In the genomic region with DNA sequence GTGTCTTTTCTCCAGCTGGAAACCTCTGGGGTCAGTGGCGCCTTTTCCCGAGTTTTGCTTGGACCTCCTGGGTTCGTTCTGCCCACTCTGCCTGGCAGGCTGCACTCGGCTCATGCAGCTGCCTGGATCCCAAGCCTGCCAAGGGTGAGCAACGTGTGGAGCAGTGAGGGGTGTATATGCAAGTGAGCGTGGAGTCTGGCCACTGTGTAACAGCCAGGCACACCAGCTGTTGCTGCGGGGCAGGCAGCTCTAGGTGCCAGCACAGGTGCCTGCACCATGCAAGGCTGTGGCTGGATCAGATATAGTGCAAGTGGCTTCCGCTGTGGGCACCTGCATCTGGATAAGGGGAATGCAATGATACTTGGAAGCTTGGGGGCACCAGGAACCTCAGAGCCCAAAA, we compare ENCODE assay signal across 27 cellular contexts.
"Had no signal": no experiment of that assay in that cellular context is flagged by ENCODE, and none has a peak within 500 bp of the region (broad histone marks: within the 10 kb centered on the region; RNA-seq: fewer than 3 reads in every experiment).

No MANE protein-coding gene starts in this region.

- H3K27ac ChIP-seq: left lung, lower lobe of right lung, neural progenitor cell, ovary, right atrium auricular region, right lobe of liver, skin epidermis, suprapubic skin, thoracic aorta, tibial artery, upper lobe of right lung had no signal

- H3K4me1 ChIP-seq: left lung, lower lobe of right lung, neural progenitor cell, right atrium auricular region, right lobe of liver, suprapubic skin, tibial artery, upper lobe of right lung had no signal

- H3K4me2 ChIP-seq: neural progenitor cell had no signal

- H3K9me3 ChIP-seq: lower lobe of right lung, ovary, right atrium auricular region, right lobe of liver, suprapubic skin, thoracic aorta, upper lobe of right lung had no signal

- H3K27ac Mint-ChIP-seq: mesothelial cell of epicardium; natural killer cell; nephron progenitor cell; neural progenitor cell; progenitor cell of endocrine pancreas; stimulated activated naive CD8-positive, alpha-beta T cell treated with anti-CD3 and anti-CD28 coated beads, Interleukin-15, Interleukin-2, amounts not matched to agents 100 ng/mL and 50 ng/mL, for 24 hours had no signal

- DNase-seq: head of caudate nucleus; hippocampal formation; left colon; lower lobe of right lung; mammary epithelial cell; mesenchymal stem cell; natural killer cell; nephron progenitor cell; ovary; right lobe of liver; stimulated activated CD4-positive, alpha-beta T cell treated with anti-CD3 and anti-CD28 coated beads, Interleukin-12 subunit alpha, Interleukin-12 subunit beta, amount 100 ng/mL, for 4 hours; stimulated activated CD4-positive, alpha-beta T cell treated with anti-CD3 and anti-CD28 coated beads, Interleukin-15, amount 100 ng/mL, for 24 hours; stimulated activated CD4-positive, alpha-beta T cell treated with anti-CD3 and anti-CD28 coated beads, Interleukin-2, amount 100 ng/mL, for 24 hours; stimulated activated CD4-positive, alpha-beta T cell treated with anti-CD3 and anti-CD28 coated beads, Interleukin-4, amount 100 ng/mL, for 1 hour; stimulated activated naive CD4-positive, alpha-beta T cell; tibial artery; trophoblast cell; upper lobe of right lung had no signal

- H3K4me3 ChIP-seq: left lung, lower lobe of right lung, neural progenitor cell, ovary, right atrium auricular region, right lobe of liver, skin epidermis, suprapubic skin, thoracic aorta, tibial artery, upper lobe of right lung had no signal

- H2AFZ ChIP-seq: neural progenitor cell had no signal

- H3K4me1 Mint-ChIP-seq: natural killer cell, nephron progenitor cell had no signal

- H3K9ac ChIP-seq: neural progenitor cell had no signal

- H3K36me3 ChIP-seq: left lung, lower lobe of right lung, neural progenitor cell, ovary, right atrium auricular region, right lobe of liver, suprapubic skin, thoracic aorta, tibial artery, upper lobe of right lung had no signal

- ATAC-seq: left colon, left lung, natural killer cell had no signal

- H3K4me3 Mint-ChIP-seq: mesothelial cell of epicardium; natural killer cell; nephron progenitor cell; neural progenitor cell; stimulated activated naive CD8-positive, alpha-beta T cell treated with anti-CD3 and anti-CD28 coated beads, Interleukin-15, Interleukin-2, amounts not matched to agents 100 ng/mL and 50 ng/mL, for 24 hours had no signal

- H3K27me3 ChIP-seq: left lung, neural progenitor cell, ovary, right atrium auricular region, right lobe of liver, suprapubic skin, tibial artery, upper lobe of right lung had no signal

- H3K27me3 Mint-ChIP-seq: progenitor cell of endocrine pancreas; stimulated activated naive CD8-positive, alpha-beta T cell treated with anti-CD3 and anti-CD28 coated beads, Interleukin-15, Interleukin-2, amounts not matched to agents 100 ng/mL and 50 ng/mL, for 24 hours had no signal

- H3K36me3 Mint-ChIP-seq: natural killer cell had no signal
